Comparison of ENCODE assay signal across 32 cellular contexts in genomic region chr3:133294253-133294652, GRCh38.
DNase-seq lines count a peak whose midpoint lies in the region; ATAC-seq and TF ChIP-seq lines count a peak whose summit lies in the region.
"Had no signal": no experiment of that assay in that cellular context is flagged by ENCODE, and none has a peak within 500 bp of the region (broad histone marks: within the 10 kb centered on the region; RNA-seq: fewer than 3 reads in every experiment).

No MANE protein-coding gene starts in this region.

- peak; percentile 24; the same call in 2 of the 3 replicates for ATAC-seq in SK-N-SH treated with all-trans-retinoic acid at 6 μM for 48 hours
- no peak for ATAC-seq in HG03045 (IDR thresholded peaks at IDR 0.05; ENCODE audit: unreplicated experiment)
- ATAC-seq in HG03571 (IDR thresholded peaks at IDR 0.05; ENCODE audit: unreplicated experiment), result no peak
- ATAC-seq: activated naive CD4-positive, alpha-beta T cell treated with anti-CD3 and anti-CD28 coated beads, Interleukin-2, amount 50 U/mL, for 72 hours; CD8-positive, alpha-beta T cell; effector memory CD8-positive, alpha-beta T cell; heart left ventricle; naive thymus-derived CD4-positive, alpha-beta T cell; Panc1; right lobe of liver had no signal

- H4K20me1 ChIP-seq in BLaER1 treated with 17β-estradiol and CSF1 and Interleukin-3, amounts not matched to agents 10 nM and 100 nM, result no peaks in the 10 kb centered on the region

- peaks cover 23 to 56% (median 46%) of the 10 kb centered on the region in 10 experiments for H3K4me1 ChIP-seq in BLaER1 treated with 17β-estradiol and CSF1 and Interleukin-3, amounts not matched to agents 10 nM and 100 nM
- H3K4me1 ChIP-seq: prostate gland, right lobe of liver had no signal

- H3K4me3 ChIP-seq in BLaER1 treated with 17β-estradiol and CSF1 and Interleukin-3, amounts not matched to agents 10 nM and 100 nM, result peak overlapping the region in 1 of 10 experiments; percentile 11; a peak in 2 of 20 replicates
- no peak overlapping the region for H3K4me3 ChIP-seq in fibroblast of villous mesenchyme (ENCODE audit: low read depth, low read length)
- H3K4me3 ChIP-seq in WERI-Rb-1 (ENCODE audit: low read depth, low read length), result no peak overlapping the region
- H3K4me3 ChIP-seq: heart left ventricle, prostate gland, right lobe of liver, tibial artery had no signal

- TF ChIP-seq CTCF in fibroblast of villous mesenchyme (IDR thresholded peaks at IDR 0.05; ENCODE audit: insufficient read depth, low read depth, low read length) (no peak), WERI-Rb-1 (IDR thresholded peaks at IDR 0.05; ENCODE audit: low read depth, low read length) (no peak)

- no peaks in the 10 kb centered on the region for H3K9me3 ChIP-seq in BLaER1 treated with 17β-estradiol and CSF1 and Interleukin-3, amounts not matched to agents 10 nM and 100 nM (replicated peaks in 1 of 11)
- H3K9me3 ChIP-seq in WERI-Rb-1 (ENCODE audit: severe bottlenecking), result no peaks in the 10 kb centered on the region
- H3K9me3 ChIP-seq: heart left ventricle, neutrophil, prostate gland, right lobe of liver, tibial artery had no signal

- DNase-seq in HT1080 (ENCODE audit: low read depth) (peak; percentile 50), fibroblast of villous mesenchyme (ENCODE audit: low read depth) (peak; percentile 32), COLO668 (lab: John Stamatoyannopoulos, UW; ENCODE audit: unreplicated experiment) (no peak), WERI-Rb-1 (no peak)
- DNase-seq: activated CD4-positive, alpha-beta T cell treated with anti-CD3 and anti-CD28 coated beads for 48 hours; AML-193; anterior cingulate cortex; CD8-positive, alpha-beta T cell; central memory CD4-positive, alpha-beta T cell; DMS153; effector memory CD8-positive, alpha-beta T cell; H9; heart left ventricle; kidney; naive thymus-derived CD4-positive, alpha-beta T cell; NCI-H2029; NCI-H524 treated with DMSO at 0.1 percent for 48 hours; right lobe of liver; stimulated activated CD4-positive, alpha-beta T cell treated with anti-CD3 and anti-CD28 coated beads, Interleukin-4, amount 100 ng/mL, for 1 hour; T1000; tibial artery had no signal

- no peaks in the 10 kb centered on the region for H3K36me3 ChIP-seq in BLaER1 treated with 17β-estradiol and CSF1 and Interleukin-3, amounts not matched to agents 10 nM and 100 nM
- H3K36me3 ChIP-seq in WERI-Rb-1, result no peaks in the 10 kb centered on the region
- H3K36me3 ChIP-seq: heart left ventricle, neutrophil, prostate gland, right lobe of liver, tibial artery had no signal

- H3K4me2 ChIP-seq in BLaER1 treated with 17β-estradiol and CSF1 and Interleukin-3, amounts not matched to agents 10 nM and 100 nM, result peak overlapping the region; percentile 28 to 84 (median 67); a peak in 21 of 22 replicates
- H3K4me2 ChIP-seq: KMS-11 had no signal

- H3K27ac ChIP-seq in BLaER1 treated with 17β-estradiol and CSF1 and Interleukin-3, amounts not matched to agents 10 nM and 100 nM, result peak overlapping the region in 6 of 11 experiments; percentile 12 to 63 (median 50); a peak in 11 of 22 replicates
- no peak overlapping the region for H3K27ac ChIP-seq in WERI-Rb-1
- H3K27ac ChIP-seq: heart left ventricle, HL-60, KMS-11, neutrophil, prostate gland, right lobe of liver, tibial artery, VCaP had no signal

- H3K9ac ChIP-seq in BLaER1 treated with 17β-estradiol and CSF1 and Interleukin-3, amounts not matched to agents 10 nM and 100 nM, result 0 out of 22 replicates have a peak overlapping the region, but pooled peaks of 1 of the 11 experiments have one; percentile 14
- H3K9ac ChIP-seq: KMS-11 had no signal

- no peaks in the 10 kb centered on the region for H3K27me3 ChIP-seq in BLaER1 treated with 17β-estradiol and CSF1 and Interleukin-3, amounts not matched to agents 10 nM and 100 nM
- no peaks in the 10 kb centered on the region for H3K27me3 ChIP-seq in WERI-Rb-1 (ENCODE audit: insufficient read depth, low read depth, severe bottlenecking)
- H3K27me3 ChIP-seq: heart left ventricle, neutrophil, right lobe of liver, tibial artery had no signal

TF ChIP-seq in SK-N-SH treated with all-trans-retinoic acid at 6 μM for 48 hours, 23 proteins besides CTCF, POLR2A, EP300 and RAD21:
- TF ChIP-seq SNAI2 (CRISPR knock-in tag; IDR thresholded peaks at IDR 0.05) (no peak), ZNF565 (CRISPR knock-in tag; conservative IDR thresholded peaks at IDR 0.05; ENCODE audit: low read depth) (no peak), CSDC2 (CRISPR knock-in tag; IDR thresholded peaks at IDR 0.05) (no peak), ISL1 (CRISPR knock-in tag; IDR thresholded peaks at IDR 0.05) (no peak), TOX (CRISPR knock-in tag; IDR thresholded peaks at IDR 0.05; ENCODE audit: borderline replicate concordance) (no peak), PPARA (CRISPR knock-in tag; IDR thresholded peaks at IDR 0.05; ENCODE audit: borderline replicate concordance) (no peak), ZNF8 (CRISPR knock-in tag; IDR thresholded peaks at IDR 0.05) (no peak), TCF4 (CRISPR knock-in tag; IDR thresholded peaks at IDR 0.05; ENCODE audit: borderline replicate concordance) (no peak), OSR1 (CRISPR knock-in tag; IDR thresholded peaks at IDR 0.05) (no peak), ZFP30 (CRISPR knock-in tag; IDR thresholded peaks at IDR 0.05) (no peak), GLIS3 (CRISPR knock-in tag; IDR thresholded peaks at IDR 0.05) (no peak), PATZ1 (CRISPR knock-in tag; IDR thresholded peaks at IDR 0.05; ENCODE audit: borderline replicate concordance) (no peak)
- TF ChIP-seq, protein P1, sequence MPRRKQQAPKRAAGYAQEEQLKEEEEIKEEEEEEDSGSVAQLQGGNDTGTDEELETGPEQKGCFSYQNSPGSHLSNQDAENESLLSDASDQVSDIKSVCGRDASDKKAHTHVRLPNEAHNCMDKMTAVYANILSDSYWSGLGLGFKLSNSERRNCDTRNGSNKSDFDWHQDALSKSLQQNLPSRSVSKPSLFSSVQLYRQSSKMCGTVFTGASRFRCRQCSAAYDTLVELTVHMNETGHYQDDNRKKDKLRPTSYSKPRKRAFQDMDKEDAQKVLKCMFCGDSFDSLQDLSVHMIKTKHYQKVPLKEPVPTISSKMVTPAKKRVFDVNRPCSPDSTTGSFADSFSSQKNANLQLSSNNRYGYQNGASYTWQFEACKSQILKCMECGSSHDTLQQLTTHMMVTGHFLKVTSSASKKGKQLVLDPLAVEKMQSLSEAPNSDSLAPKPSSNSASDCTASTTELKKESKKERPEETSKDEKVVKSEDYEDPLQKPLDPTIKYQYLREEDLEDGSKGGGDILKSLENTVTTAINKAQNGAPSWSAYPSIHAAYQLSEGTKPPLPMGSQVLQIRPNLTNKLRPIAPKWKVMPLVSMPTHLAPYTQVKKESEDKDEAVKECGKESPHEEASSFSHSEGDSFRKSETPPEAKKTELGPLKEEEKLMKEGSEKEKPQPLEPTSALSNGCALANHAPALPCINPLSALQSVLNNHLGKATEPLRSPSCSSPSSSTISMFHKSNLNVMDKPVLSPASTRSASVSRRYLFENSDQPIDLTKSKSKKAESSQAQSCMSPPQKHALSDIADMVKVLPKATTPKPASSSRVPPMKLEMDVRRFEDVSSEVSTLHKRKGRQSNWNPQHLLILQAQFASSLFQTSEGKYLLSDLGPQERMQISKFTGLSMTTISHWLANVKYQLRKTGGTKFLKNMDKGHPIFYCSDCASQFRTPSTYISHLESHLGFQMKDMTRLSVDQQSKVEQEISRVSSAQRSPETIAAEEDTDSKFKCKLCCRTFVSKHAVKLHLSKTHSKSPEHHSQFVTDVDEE (CRISPR knock-in tag; IDR thresholded peaks at IDR 0.05), result no peak

Comparison
In these comparisons a context has a peak if more than half of its experiments do, and no peak if none do; other contexts are left out.
1. DNase-seq: peak in HT1080 (single experiment) and fibroblast of villous mesenchyme (single experiment); none in COLO668 (single experiment) and WERI-Rb-1 (single experiment).